In the genomic region with DNA sequence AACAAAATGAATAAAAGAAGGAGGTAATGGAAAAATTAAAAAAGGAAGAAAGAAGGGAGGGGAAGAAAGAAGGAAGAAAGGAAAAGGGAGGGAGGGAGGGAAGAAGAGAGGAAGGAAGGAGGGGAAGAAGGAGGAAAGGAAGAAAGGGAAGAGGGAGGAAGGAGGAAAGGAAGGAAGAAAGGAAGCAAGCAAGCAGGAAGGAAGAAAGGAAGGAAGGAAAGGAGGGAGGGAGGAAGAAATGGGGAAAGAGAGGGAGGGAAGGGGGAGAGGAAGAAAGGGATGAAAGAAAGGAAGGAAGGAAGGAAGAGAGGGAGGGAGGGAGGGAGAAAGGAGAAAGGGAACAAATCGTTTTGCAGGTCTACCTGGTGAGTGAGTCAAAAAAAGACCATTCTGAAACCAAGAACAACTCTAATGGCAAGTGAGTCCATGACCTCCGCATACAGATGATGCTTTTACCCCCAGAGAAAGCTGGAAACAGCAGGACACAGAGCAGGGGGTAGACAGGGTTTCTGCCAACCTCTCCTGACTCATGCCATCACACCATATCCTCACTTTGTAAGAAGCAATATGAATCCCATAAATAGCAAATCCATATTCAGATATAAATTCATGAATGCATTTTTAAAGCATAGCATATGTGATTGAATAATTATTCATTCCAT, we compare ENCODE assay signal across 21 cellular contexts.
DNase-seq lines count a peak whose midpoint lies in the region; ATAC-seq, FAIRE-seq and TF ChIP-seq lines count a peak whose summit lies in the region.
"Had no signal": no experiment of that assay in that cellular context is flagged by ENCODE, and none has a peak within 500 bp of the region (broad histone marks: within the 10 kb centered on the region; RNA-seq: fewer than 3 reads in every experiment).

No MANE protein-coding gene starts in this region.

- TF ChIP-seq RAD21 in K562 (CRISPR knock-in tag; conservative IDR thresholded peaks at IDR 0.05 in 1 of 2, IDR thresholded peaks at IDR 0.05 in 1 of 2) = no peak

- H3K79me2 ChIP-seq in K562 (ENCODE audit: control insufficient read depth, insufficient read depth, low read length) = no peaks in the 10 kb centered on the region

- FAIRE-seq in H54 (lab: Jason Lieb, UNC) (peak; percentile 68), K562 (lab: Jason Lieb, UNC) (no peak)
- FAIRE-seq: GM12878, GM19239 had no signal

- intact Hi-C loops in K562 (cut with micrococcal nuclease) = no loop called here

- TF ChIP-seq CTCF in K562 (IDR thresholded peaks at IDR 0.05 in 2 of 3, conservative IDR thresholded peaks at IDR 0.05 in 1 of 3; ENCODE audit: insufficient read depth in 2 of 3, low read depth in 1 of 3, low read length in 3 of 3) = no peak

- no peak overlapping the region for H3K4me2 ChIP-seq in K562 (ENCODE audit: insufficient read depth, low read length)
- H3K4me2 ChIP-seq: BLaER1, GM23338 had no signal

- in situ Hi-C loops in K562 (cut with MboI) = no loop called here

- 0% methylated on average over 1 of the region's 2 CpGs for WGBS in K562 (ENCODE audit: insufficient coverage, low coverage, missing lambda C conversion rate)

- H3K4me1 ChIP-seq in K562 (replicated peaks in 1 of 2; ENCODE audit: control insufficient read depth in 2 of 2, insufficient read depth in 2 of 2, low read length in 2 of 2) = no peaks in the 10 kb centered on the region
- H3K4me1 ChIP-seq: BLaER1, Caco-2, HAP-1 had no signal

- H3K9ac ChIP-seq in K562 (ENCODE audit: insufficient read depth in 1 of 2, low read depth in 2 of 2, low read length in 2 of 2) = no peak overlapping the region
- H3K9ac ChIP-seq: BLaER1 had no signal

- POLR2A ChIA-PET in K562 (lab: Yijun Ruan, JAX) = no interaction called here

- ATAC-seq in K562 = no peak
- no peak for ATAC-seq in activated CD4-positive, CD25-positive, alpha-beta regulatory T cell treated with anti-CD3 and anti-CD28 coated beads, Interleukin-2, amount 50 U/mL, for 24 hours
- ATAC-seq: CD8-positive, alpha-beta T cell; GM12878; GM23338 had no signal

- no peaks in the 10 kb centered on the region for H3K27me3 ChIP-seq in K562 (ENCODE audit: control insufficient read depth in 2 of 2, insufficient read depth in 2 of 2, low read length in 2 of 2)
- H3K27me3 ChIP-seq: BLaER1 had no signal

- H4K20me1 ChIP-seq in K562 (replicated peaks; ENCODE audit: control insufficient read depth, insufficient read depth, low read length) = no peaks in the 10 kb centered on the region
- H4K20me1 ChIP-seq: BLaER1 had no signal

- BruUV-seq in K562 (replicated peaks; lab: Mats Ljungman, UMichigan) = no TSS peak

- TF ChIP-seq EP300 in K562 (IDR thresholded peaks at IDR 0.05; ENCODE audit: low read length) = no peak

- no peaks in the 10 kb centered on the region for H3K9me3 ChIP-seq in K562 (replicated peaks; ENCODE audit: control insufficient read depth, insufficient read depth, low read depth, low read length)
- H3K9me3 ChIP-seq: HAP-1 had no signal

- H3K4me3 ChIP-seq in K562 = no peak overlapping the region
- H3K4me3 ChIP-seq: BLaER1, GM12878, GM23338, HAP-1 had no signal

- CTCF ChIA-PET in K562 (lab: Yijun Ruan, JAX; ENCODE audit: low intra/inter-chr PET ratio) = no interaction called here

- no peak overlapping the region for H3K27ac ChIP-seq in K562 (ENCODE audit: extremely low read depth, low read depth, low read length)
- H3K27ac ChIP-seq: BLaER1, C4-2B had no signal

- H2AFZ ChIP-seq in K562 (ENCODE audit: low read depth, low read length) = no peak overlapping the region
- H2AFZ ChIP-seq: GM23338 had no signal

- DNase-seq in A172 (ENCODE audit: low spot score) (peak; percentile 33), AG08395 (ENCODE audit: low spot score) (peak; percentile 9), H54 (ENCODE audit: insufficient read length, low spot score) (peak; percentile 57), K562 (ENCODE audit: extremely low read depth in 1 of 4, low spot score in 3 of 4) (no peak), DMS114 treated with DMSO at 0.1 percent for 48 hours (lab: John Stamatoyannopoulos, UW; ENCODE audit: unreplicated experiment) (no peak), NCI-H446 (lab: John Stamatoyannopoulos, UW) (no peak)
- DNase-seq: 8988T; Caco-2; CD4-positive, CD25-positive, alpha-beta regulatory T cell; CD8-positive, alpha-beta T cell; DMS79; EL; GDM1; HFFc6 had no signal

- H3K9me1 ChIP-seq in K562 (ENCODE audit: control insufficient read depth, insufficient read depth, low read length) = no peaks in the 10 kb centered on the region

- TF ChIP-seq POLR2A in H54 (IDR thresholded peaks at IDR 0.05; ENCODE audit: low read depth, low read length) (no peak), K562 (conservative IDR thresholded peaks at IDR 0.05) (no peak)

- H3K36me3 ChIP-seq in K562 (ENCODE audit: control insufficient read depth, insufficient read depth, low read length) = no peaks in the 10 kb centered on the region
- H3K36me3 ChIP-seq: BLaER1, HAP-1 had no signal

TF ChIP-seq in K562, 482 proteins besides CTCF, POLR2A, EP300 and RAD21:
- TF ChIP-seq, protein P1, sequence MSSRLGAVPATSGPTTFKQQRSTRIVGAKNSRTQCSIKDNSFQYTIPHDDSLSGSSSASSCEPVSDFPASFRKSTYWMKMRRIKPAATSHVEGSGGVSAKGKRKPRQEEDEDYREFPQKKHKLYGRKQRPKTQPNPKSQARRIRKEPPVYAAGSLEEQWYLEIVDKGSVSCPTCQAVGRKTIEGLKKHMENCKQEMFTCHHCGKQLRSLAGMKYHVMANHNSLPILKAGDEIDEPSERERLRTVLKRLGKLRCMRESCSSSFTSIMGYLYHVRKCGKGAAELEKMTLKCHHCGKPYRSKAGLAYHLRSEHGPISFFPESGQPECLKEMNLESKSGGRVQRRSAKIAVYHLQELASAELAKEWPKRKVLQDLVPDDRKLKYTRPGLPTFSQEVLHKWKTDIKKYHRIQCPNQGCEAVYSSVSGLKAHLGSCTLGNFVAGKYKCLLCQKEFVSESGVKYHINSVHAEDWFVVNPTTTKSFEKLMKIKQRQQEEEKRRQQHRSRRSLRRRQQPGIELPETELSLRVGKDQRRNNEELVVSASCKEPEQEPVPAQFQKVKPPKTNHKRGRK (tag; IDR thresholded peaks at IDR 0.05) = peak; percentile 61
- TF ChIP-seq FUS (optimal IDR thresholded peaks at IDR 0.05; ENCODE audit: low read depth, low read length) = no peak

Comparison
In these comparisons a context has a peak if more than half of its experiments do, and no peak if none do; other contexts are left out.
1. DNase-seq: peak in A172 (single experiment), AG08395 (single experiment) and H54 (single experiment); none in K562 (0 of 4), DMS114 treated with DMSO at 0.1 percent for 48 hours (single experiment) and NCI-H446 (0 of 2).